Comparison of ENCODE assay signal across 21 cellular contexts in genomic region chr1:47468759-47469404, GRCh38. TPM values are rescaled to one million over a fixed set of nuclear protein-coding genes. Genes with fewer than 3 reads are reported as not detected.
"Had no signal": no experiment of that assay in that cellular context is flagged by ENCODE, and none has a peak within 500 bp of the region (broad histone marks: within the 10 kb centered on the region; RNA-seq: fewer than 3 reads in every experiment).

No MANE protein-coding gene starts in this region.

- H3K27me3 Mint-ChIP-seq: activated CD4-positive, alpha-beta T cell treated with anti-CD3 and anti-CD28 coated beads, Interleukin-2, amount 10 ng/mL, durations not matched to agents 7 days and 5 days had no signal

- DNase-seq: activated CD4-positive, alpha-beta T cell treated with anti-CD3 and anti-CD28 coated beads, Interleukin-2, amount 10 ng/mL, durations not matched to agents 7 days and 5 days; activated CD4-positive, CD25-positive, alpha-beta regulatory T cell; activated CD8-positive, alpha-beta memory T cell treated with anti-CD3 and anti-CD28 coated beads, Interleukin-2, amount 50 U/mL, for 4 hours; activated CD8-positive, alpha-beta T cell treated with anti-CD3 and anti-CD28 coated beads for 36 hours; activated gamma-delta T cell treated with Interleukin-2 at 50 U/mL for 16 hours; activated naive CD4-positive, alpha-beta T cell treated with anti-CD3 and anti-CD28 coated beads, Interleukin-2, amount 10 ng/mL, durations not matched to agents 7 days and 5 days; activated naive CD8-positive, alpha-beta T cell treated with anti-CD3 and anti-CD28 coated beads for 36 hours; activated T-cell treated with anti-CD3 and anti-CD28 coated beads, Interleukin-2, amount 50 U/mL, for 72 hours; brain microvascular endothelial cell; Karpas-422; NCI-H1048; NCI-H2029; NCI-H2107; NCI-H524; NCI-H774; SIG-M5; T1000 had no signal

- H3K9me3 Mint-ChIP-seq: activated CD4-positive, alpha-beta T cell treated with anti-CD3 and anti-CD28 coated beads, Interleukin-2, amount 10 ng/mL, durations not matched to agents 7 days and 5 days; activated CD8-positive, alpha-beta T cell treated with anti-CD3 and anti-CD28 coated beads for 36 hours; activated naive CD4-positive, alpha-beta T cell treated with anti-CD3 and anti-CD28 coated beads, Interleukin-2, amount 10 ng/mL, durations not matched to agents 7 days and 5 days; activated naive CD8-positive, alpha-beta T cell treated with anti-CD3 and anti-CD28 coated beads for 36 hours; activated T-cell treated with anti-CD3 and anti-CD28 coated beads, Interleukin-2, amount 50 U/mL, for 72 hours; activated T-helper 2 cell treated with anti-CD3 and anti-CD28 coated beads, Interferon-gamma antibody, Interleukin-2, Interleukin-4, amounts not matched to agents 10 μg/mL and 5 μg/mL and 100 μg/mL, durations not matched to agents 14 hours and 24 hours and 36 hours had no signal

- H3K4me3 Mint-ChIP-seq: activated CD4-positive, alpha-beta T cell treated with anti-CD3 and anti-CD28 coated beads, Interleukin-2, amount 10 ng/mL, durations not matched to agents 7 days and 5 days; activated CD8-positive, alpha-beta T cell treated with anti-CD3 and anti-CD28 coated beads for 36 hours; activated naive CD4-positive, alpha-beta T cell treated with anti-CD3 and anti-CD28 coated beads, Interleukin-2, amount 10 ng/mL, durations not matched to agents 7 days and 5 days; activated naive CD8-positive, alpha-beta T cell treated with anti-CD3 and anti-CD28 coated beads for 36 hours; activated T-cell treated with anti-CD3 and anti-CD28 coated beads, Interleukin-2, amount 50 U/mL, for 72 hours had no signal

- H3K36me3 Mint-ChIP-seq: activated naive CD4-positive, alpha-beta T cell treated with anti-CD3 and anti-CD28 coated beads, Interleukin-2, amount 10 ng/mL, durations not matched to agents 7 days and 5 days; activated naive CD8-positive, alpha-beta T cell treated with anti-CD3 and anti-CD28 coated beads for 36 hours had no signal

- H3K27ac ChIP-seq: brain microvascular endothelial cell, cardiac muscle cell had no signal

- ATAC-seq: activated CD8-positive, alpha-beta T cell treated with anti-CD3 and anti-CD28 coated beads for 36 hours had no signal

- H3K4me1 Mint-ChIP-seq: activated CD4-positive, alpha-beta T cell treated with anti-CD3 and anti-CD28 coated beads, Interleukin-2, amount 10 ng/mL, durations not matched to agents 7 days and 5 days; activated naive CD4-positive, alpha-beta T cell treated with anti-CD3 and anti-CD28 coated beads, Interleukin-2, amount 10 ng/mL, durations not matched to agents 7 days and 5 days; activated naive CD8-positive, alpha-beta T cell treated with anti-CD3 and anti-CD28 coated beads for 36 hours had no signal

- H3K4me3 ChIP-seq: cardiac muscle cell had no signal

- H3K27ac Mint-ChIP-seq: activated CD4-positive, alpha-beta T cell treated with anti-CD3 and anti-CD28 coated beads, Interleukin-2, amount 10 ng/mL, durations not matched to agents 7 days and 5 days; activated CD8-positive, alpha-beta T cell treated with anti-CD3 and anti-CD28 coated beads for 36 hours; activated naive CD4-positive, alpha-beta T cell treated with anti-CD3 and anti-CD28 coated beads, Interleukin-2, amount 10 ng/mL, durations not matched to agents 7 days and 5 days; activated naive CD8-positive, alpha-beta T cell treated with anti-CD3 and anti-CD28 coated beads for 36 hours; activated T-cell treated with anti-CD3 and anti-CD28 coated beads, Interleukin-2, amount 50 U/mL, for 72 hours; activated T-helper 2 cell treated with anti-CD3 and anti-CD28 coated beads, Interferon-gamma antibody, Interleukin-2, Interleukin-4, amounts not matched to agents 10 μg/mL and 5 μg/mL and 100 μg/mL, durations not matched to agents 14 hours and 24 hours and 36 hours had no signal

- H3K36me3 ChIP-seq: brain microvascular endothelial cell, cardiac muscle cell had no signal

RNA-seq across cellular contexts. Expression of gene FOXD2, which starts 31.0 kb away (rescaled TPM):
- total RNA-seq: cardiac muscle cell had no signal

RNA-seq across cellular contexts. Expression of gene FOXE3, which starts 52.8 kb away (rescaled TPM):
- total RNA-seq: activated CD4-positive, alpha-beta T cell treated with anti-CD3 and anti-CD28 coated beads, Interleukin-2, amount 10 ng/mL, durations not matched to agents 7 days and 5 days; activated CD8-positive, alpha-beta T cell treated with anti-CD3 and anti-CD28 coated beads for 36 hours; activated naive CD8-positive, alpha-beta T cell treated with anti-CD3 and anti-CD28 coated beads for 36 hours; activated T-cell treated with anti-CD3 and anti-CD28 coated beads, Interleukin-2, amount 50 U/mL, for 72 hours; activated T-helper 2 cell treated with anti-CD3 and anti-CD28 coated beads, Interferon-gamma antibody, Interleukin-2, Interleukin-4, amounts not matched to agents 10 μg/mL and 5 μg/mL and 100 μg/mL, durations not matched to agents 14 hours and 24 hours and 36 hours; cardiac muscle cell; OCI-LY7; RPMI7951 had no signal
